In genomic region chr4:82900335-82901128, GRCh38 we compare ENCODE assay signal across 8 cellular contexts. TPM values are rescaled to one million over a fixed set of nuclear protein-coding genes. Genes with fewer than 3 reads are reported as not detected.
DNase-seq lines count a peak whose midpoint lies in the region; ATAC-seq and TF ChIP-seq lines count a peak whose summit lies in the region.

Gene THAP9, plus strand, starts transcription at chr4:82900735. Its CDS starts 68 bp downstream, at chr4:82900803.

- no peaks in the 10 kb centered on the region for H4K20me1 ChIP-seq in hepatocyte (ENCODE audit: insufficient read depth, poor library complexity, severe bottlenecking)

- H3K36me3 ChIP-seq in hepatocyte (replicated peaks; ENCODE audit: insufficient read depth, low read depth) (no peaks in the 10 kb centered on the region), rectal smooth muscle tissue (ENCODE audit: control insufficient read depth, insufficient read depth, low read length) (no peaks in the 10 kb centered on the region), aorta (ENCODE audit: control insufficient read depth in 1 of 2, insufficient read depth in 2 of 2, low read length in 1 of 2) (no peaks in the 10 kb centered on the region)

- peak within 1 kb of the TSS; percentile 99 for H3K9ac ChIP-seq in rectal smooth muscle tissue (ENCODE audit: low read length)

- H3K4me3 ChIP-seq in hepatocyte: peak within 1 kb of the TSS; percentile 62
- H3K4me3 ChIP-seq in rectal smooth muscle tissue (ENCODE audit: low read length): peak within 1 kb of the TSS; percentile 99
- peak within 1 kb of the TSS; percentile 90 to 91 for H3K4me3 ChIP-seq in aorta (ENCODE audit: low read length in 2 of 2)

- ATAC-seq in GM18511 (IDR thresholded peaks at IDR 0.05; ENCODE audit: unreplicated experiment) (peak; percentile 91), HG02981 (IDR thresholded peaks at IDR 0.05; ENCODE audit: unreplicated experiment) (peak; percentile 86), aorta (ENCODE audit: low FRiP score) (peak; percentile 99)

- DNase-seq in NCI-H2029 (lab: John Stamatoyannopoulos, UW) (peak; percentile 97), T-helper 9 cell (peak; percentile 94), astrocyte of the hippocampus (ENCODE audit: low read depth, low spot score) (peak; percentile 99), hepatocyte (ENCODE audit: low spot score) (peak; percentile 99), aorta (peak; percentile 99)

- 2% methylated on average over 62 of the region's 69 CpGs for WGBS in hepatocyte (ENCODE audit: low lambda C conversion rate, missing lambda C conversion rate)
- WGBS in aorta, 2 donors: 0% methylated on average over 69 of the region's 69 CpGs

- no peak for TF ChIP-seq CTCF in hepatocyte (IDR thresholded peaks at IDR 0.05; ENCODE audit: poor library complexity)

- H3K79me2 ChIP-seq in hepatocyte: peaks cover 68% of the 10 kb centered on the region

- H3K27me3 ChIP-seq in hepatocyte (no peaks in the 10 kb centered on the region), rectal smooth muscle tissue (ENCODE audit: control insufficient read depth, insufficient read depth, low read length) (no peaks in the 10 kb centered on the region), aorta (ENCODE audit: control insufficient read depth in 1 of 2, insufficient read depth in 2 of 2, low read length in 1 of 2) (no peaks in the 10 kb centered on the region)

- intact Hi-C loops in aorta (cut with DNase I): loop anchor here in 1 of 2 donors (2.0 to 5.0 kb wide), 3 partner anchors 112 to 468 kb away; partner anchors contain the start of genes ENOPH1, HNRNPDL and LIN54

- H3K4me2 ChIP-seq in hepatocyte: peak within 1 kb of the TSS; percentile 75

- H3K27ac ChIP-seq in hepatocyte (peak within 1 kb of the TSS; percentile 97), rectal smooth muscle tissue (ENCODE audit: low read depth, low read length) (peak within 1 kb of the TSS; percentile 100), aorta (ENCODE audit: low read depth in 1 of 2, low read length in 2 of 2) (peak within 1 kb of the TSS; percentile 85 to 96)

- no peaks in the 10 kb centered on the region for H3K9me2 ChIP-seq in hepatocyte (replicated peaks; ENCODE audit: insufficient read depth)

- H3K4me1 ChIP-seq in hepatocyte (ENCODE audit: insufficient read depth) (peaks cover 9% of the 10 kb centered on the region), rectal smooth muscle tissue (ENCODE audit: control insufficient read depth, insufficient read depth, low read length) (peaks cover 4% of the 10 kb centered on the region), aorta (ENCODE audit: control insufficient read depth in 1 of 2, insufficient read depth in 2 of 2, low read length in 2 of 2) (peaks cover 0 to 2% of the 10 kb centered on the region in 2 donors)

- H2AFZ ChIP-seq in hepatocyte: peak within 1 kb of the TSS; percentile 51

- H3K9me3 ChIP-seq in hepatocyte (ENCODE audit: low read depth) (no peaks in the 10 kb centered on the region), aorta (ENCODE audit: control insufficient read depth, low read length) (no peaks in the 10 kb centered on the region)

RNA-seq across cellular contexts. Expression of gene THAP9, which starts in this region (rescaled TPM):
- total RNA-seq in hepatocyte (12.5 and 14.0 TPM in 2 replicates), aorta (1 to 10 TPM; 2.6 to 6.5 TPM)
- polyA plus RNA-seq in hepatocyte (1.5 and 2.1 TPM in 2 replicates), aorta (1 to 10 TPM; 1.6 to 2.6 TPM)

Comparison
In these comparisons a context has a peak if more than half of its experiments do, and no peak if none do; other contexts are left out.
1. Peak in every context shown above with its lines: DNase-seq, ATAC-seq, H3K4me3 ChIP-seq and H3K27ac ChIP-seq.